ENCODE assay signal across 1 cellular context in the genomic region with DNA sequence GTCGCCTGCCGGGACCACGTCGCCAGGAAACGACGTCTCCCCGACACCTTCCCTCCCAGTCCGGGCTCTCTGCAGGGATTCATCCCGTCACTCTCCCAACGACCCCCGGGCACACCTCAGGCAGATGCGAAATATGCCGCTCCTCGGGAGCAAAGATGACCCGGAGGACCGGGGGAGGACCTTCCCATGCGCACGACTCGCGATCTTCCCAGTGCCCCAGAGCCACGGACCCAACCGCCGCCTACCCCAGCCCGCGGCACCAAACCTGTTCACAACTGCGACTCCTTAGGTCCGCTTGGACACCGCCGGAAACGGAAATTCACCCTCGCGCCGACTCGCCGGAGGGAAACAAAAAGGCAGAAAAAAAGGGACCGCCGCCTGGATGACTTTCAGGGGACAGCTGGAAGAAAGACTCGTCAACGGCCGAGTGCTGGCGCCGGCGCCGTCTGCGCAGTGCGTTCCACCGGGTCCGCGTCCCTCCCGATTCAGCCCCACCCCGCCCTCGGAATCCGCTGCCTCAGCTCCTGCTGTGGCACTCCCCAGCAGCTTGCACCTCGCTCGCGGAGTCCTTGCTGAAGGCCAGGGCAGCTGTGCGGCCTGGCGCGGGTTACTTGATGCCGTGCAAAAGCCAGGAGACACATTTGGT.
A peak's percentile ranks its signal among the peaks of the same experiment; 100 is the strongest.
TF ChIP-seq lines count a peak whose summit lies in the region.

No MANE protein-coding gene starts in this region.

TF ChIP-seq in GM12878, 131 proteins besides CTCF, POLR2A, EP300 and RAD21 (continued from another document):
- TF ChIP-seq, protein P1, sequence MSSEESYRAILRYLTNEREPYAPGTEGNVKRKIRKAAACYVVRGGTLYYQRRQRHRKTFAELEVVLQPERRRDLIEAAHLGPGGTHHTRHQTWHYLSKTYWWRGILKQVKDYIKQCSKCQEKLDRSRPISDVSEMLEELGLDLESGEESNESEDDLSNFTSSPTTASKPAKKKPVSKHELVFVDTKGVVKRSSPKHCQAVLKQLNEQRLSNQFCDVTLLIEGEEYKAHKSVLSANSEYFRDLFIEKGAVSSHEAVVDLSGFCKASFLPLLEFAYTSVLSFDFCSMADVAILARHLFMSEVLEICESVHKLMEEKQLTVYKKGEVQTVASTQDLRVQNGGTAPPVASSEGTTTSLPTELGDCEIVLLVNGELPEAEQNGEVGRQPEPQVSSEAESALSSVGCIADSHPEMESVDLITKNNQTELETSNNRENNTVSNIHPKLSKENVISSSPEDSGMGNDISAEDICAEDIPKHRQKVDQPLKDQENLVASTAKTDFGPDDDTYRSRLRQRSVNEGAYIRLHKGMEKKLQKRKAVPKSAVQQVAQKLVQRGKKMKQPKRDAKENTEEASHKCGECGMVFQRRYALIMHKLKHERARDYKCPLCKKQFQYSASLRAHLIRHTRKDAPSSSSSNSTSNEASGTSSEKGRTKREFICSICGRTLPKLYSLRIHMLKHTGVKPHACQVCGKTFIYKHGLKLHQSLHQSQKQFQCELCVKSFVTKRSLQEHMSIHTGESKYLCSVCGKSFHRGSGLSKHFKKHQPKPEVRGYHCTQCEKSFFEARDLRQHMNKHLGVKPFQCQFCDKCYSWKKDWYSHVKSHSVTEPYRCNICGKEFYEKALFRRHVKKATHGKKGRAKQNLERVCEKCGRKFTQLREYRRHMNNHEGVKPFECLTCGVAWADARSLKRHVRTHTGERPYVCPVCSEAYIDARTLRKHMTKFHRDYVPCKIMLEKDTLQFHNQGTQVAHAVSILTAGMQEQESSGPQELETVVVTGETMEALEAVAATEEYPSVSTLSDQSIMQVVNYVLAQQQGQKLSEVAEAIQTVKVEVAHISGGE (CRISPR knock-in tag; IDR thresholded peaks at IDR 0.05) = peak; percentile 89
- peak; percentile 68; the same call in 1 of the 3 replicates for TF ChIP-seq POU2F2 (IDR thresholded peaks at IDR 0.05; ENCODE audit: borderline replicate concordance, low read depth, low read length)
- TF ChIP-seq IKZF2 (IDR thresholded peaks at IDR 0.05) = peak in 1 of 2 experiments; percentile 40; a peak in 1 of 4 replicates
- peak; percentile 6; the same call in 1 of the 2 replicates for TF ChIP-seq CREM (IDR thresholded peaks at IDR 0.05; ENCODE audit: low read depth)
- peak; percentile 90 for TF ChIP-seq TAF1 (IDR thresholded peaks at IDR 0.05; ENCODE audit: borderline replicate concordance, low read depth, low read length)
- 0 out of 4 replicates have a peak, but pooled peaks of 1 of the 2 experiments have one; percentile 27 for TF ChIP-seq ETV6 (conservative IDR thresholded peaks at IDR 0.05 in 1 of 2, IDR thresholded peaks at IDR 0.05 in 1 of 2; ENCODE audit: borderline replicate concordance in 1 of 2, low read depth in 1 of 2)
- TF ChIP-seq POLR2AphosphoS5 (IDR thresholded peaks at IDR 0.05; ENCODE audit: low read length) = peak; percentile 76; the same call in 1 of the 2 replicates
- 0 out of 2 replicates have a peak, but pooled peaks have one; percentile 36 for TF ChIP-seq PML (IDR thresholded peaks at IDR 0.05; ENCODE audit: low read length)
- peak; percentile 58; the same call in 1 of the 2 replicates for TF ChIP-seq SMAD5 (IDR thresholded peaks at IDR 0.05; ENCODE audit: low read depth)
- TF ChIP-seq, protein P2, sequence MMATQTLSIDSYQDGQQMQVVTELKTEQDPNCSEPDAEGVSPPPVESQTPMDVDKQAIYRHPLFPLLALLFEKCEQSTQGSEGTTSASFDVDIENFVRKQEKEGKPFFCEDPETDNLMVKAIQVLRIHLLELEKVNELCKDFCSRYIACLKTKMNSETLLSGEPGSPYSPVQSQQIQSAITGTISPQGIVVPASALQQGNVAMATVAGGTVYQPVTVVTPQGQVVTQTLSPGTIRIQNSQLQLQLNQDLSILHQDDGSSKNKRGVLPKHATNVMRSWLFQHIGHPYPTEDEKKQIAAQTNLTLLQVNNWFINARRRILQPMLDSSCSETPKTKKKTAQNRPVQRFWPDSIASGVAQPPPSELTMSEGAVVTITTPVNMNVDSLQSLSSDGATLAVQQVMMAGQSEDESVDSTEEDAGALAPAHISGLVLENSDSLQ (IDR thresholded peaks at IDR 0.05) = peak; percentile 58; the same call in 1 of the 2 replicates
- TF ChIP-seq SIX5 (IDR thresholded peaks at IDR 0.05; ENCODE audit: low read depth, low read length, severe bottlenecking) = peak; percentile 52
- 0 out of 2 replicates have a peak, but pooled peaks have one; percentile 19 for TF ChIP-seq RB1 (IDR thresholded peaks at IDR 0.05; ENCODE audit: borderline replicate concordance)
- TF ChIP-seq, protein P3, sequence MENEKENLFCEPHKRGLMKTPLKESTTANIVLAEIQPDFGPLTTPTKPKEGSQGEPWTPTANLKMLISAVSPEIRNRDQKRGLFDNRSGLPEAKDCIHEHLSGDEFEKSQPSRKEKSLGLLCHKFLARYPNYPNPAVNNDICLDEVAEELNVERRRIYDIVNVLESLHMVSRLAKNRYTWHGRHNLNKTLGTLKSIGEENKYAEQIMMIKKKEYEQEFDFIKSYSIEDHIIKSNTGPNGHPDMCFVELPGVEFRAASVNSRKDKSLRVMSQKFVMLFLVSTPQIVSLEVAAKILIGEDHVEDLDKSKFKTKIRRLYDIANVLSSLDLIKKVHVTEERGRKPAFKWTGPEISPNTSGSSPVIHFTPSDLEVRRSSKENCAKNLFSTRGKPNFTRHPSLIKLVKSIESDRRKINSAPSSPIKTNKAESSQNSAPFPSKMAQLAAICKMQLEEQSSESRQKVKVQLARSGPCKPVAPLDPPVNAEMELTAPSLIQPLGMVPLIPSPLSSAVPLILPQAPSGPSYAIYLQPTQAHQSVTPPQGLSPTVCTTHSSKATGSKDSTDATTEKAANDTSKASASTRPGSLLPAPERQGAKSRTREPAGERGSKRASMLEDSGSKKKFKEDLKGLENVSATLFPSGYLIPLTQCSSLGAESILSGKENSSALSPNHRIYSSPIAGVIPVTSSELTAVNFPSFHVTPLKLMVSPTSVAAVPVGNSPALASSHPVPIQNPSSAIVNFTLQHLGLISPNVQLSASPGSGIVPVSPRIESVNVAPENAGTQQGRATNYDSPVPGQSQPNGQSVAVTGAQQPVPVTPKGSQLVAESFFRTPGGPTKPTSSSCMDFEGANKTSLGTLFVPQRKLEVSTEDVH (IDR thresholded peaks at IDR 0.05; ENCODE audit: low read depth, partially characterized antibody) = peak; percentile 60
- TF ChIP-seq CBX5 (IDR thresholded peaks at IDR 0.05; ENCODE audit: low read depth) = 0 out of 2 replicates have a peak, but pooled peaks have one; percentile 67
- peak; percentile 91 for TF ChIP-seq GABPA (IDR thresholded peaks at IDR 0.05; ENCODE audit: low read depth)
- TF ChIP-seq HCFC1 (IDR thresholded peaks at IDR 0.05; ENCODE audit: low read length) = peak; percentile 69
- 0 out of 2 replicates have a peak, but pooled peaks have one; percentile 18 for TF ChIP-seq TCF7 (IDR thresholded peaks at IDR 0.05; ENCODE audit: borderline replicate concordance)
- TF ChIP-seq IKZF1 (conservative IDR thresholded peaks at IDR 0.05) = peak; percentile 63
- TF ChIP-seq RELA (IDR thresholded peaks at IDR 0.05; ENCODE audit: borderline replicate concordance, partially characterized antibody) = peak; percentile 51
- TF ChIP-seq SRF (IDR thresholded peaks at IDR 0.05; ENCODE audit: low read depth in 2 of 2, low read length in 2 of 2) = peak in 1 of 2 experiments; percentile 80; a peak in 2 of 4 replicates
- TF ChIP-seq, protein P4, sequence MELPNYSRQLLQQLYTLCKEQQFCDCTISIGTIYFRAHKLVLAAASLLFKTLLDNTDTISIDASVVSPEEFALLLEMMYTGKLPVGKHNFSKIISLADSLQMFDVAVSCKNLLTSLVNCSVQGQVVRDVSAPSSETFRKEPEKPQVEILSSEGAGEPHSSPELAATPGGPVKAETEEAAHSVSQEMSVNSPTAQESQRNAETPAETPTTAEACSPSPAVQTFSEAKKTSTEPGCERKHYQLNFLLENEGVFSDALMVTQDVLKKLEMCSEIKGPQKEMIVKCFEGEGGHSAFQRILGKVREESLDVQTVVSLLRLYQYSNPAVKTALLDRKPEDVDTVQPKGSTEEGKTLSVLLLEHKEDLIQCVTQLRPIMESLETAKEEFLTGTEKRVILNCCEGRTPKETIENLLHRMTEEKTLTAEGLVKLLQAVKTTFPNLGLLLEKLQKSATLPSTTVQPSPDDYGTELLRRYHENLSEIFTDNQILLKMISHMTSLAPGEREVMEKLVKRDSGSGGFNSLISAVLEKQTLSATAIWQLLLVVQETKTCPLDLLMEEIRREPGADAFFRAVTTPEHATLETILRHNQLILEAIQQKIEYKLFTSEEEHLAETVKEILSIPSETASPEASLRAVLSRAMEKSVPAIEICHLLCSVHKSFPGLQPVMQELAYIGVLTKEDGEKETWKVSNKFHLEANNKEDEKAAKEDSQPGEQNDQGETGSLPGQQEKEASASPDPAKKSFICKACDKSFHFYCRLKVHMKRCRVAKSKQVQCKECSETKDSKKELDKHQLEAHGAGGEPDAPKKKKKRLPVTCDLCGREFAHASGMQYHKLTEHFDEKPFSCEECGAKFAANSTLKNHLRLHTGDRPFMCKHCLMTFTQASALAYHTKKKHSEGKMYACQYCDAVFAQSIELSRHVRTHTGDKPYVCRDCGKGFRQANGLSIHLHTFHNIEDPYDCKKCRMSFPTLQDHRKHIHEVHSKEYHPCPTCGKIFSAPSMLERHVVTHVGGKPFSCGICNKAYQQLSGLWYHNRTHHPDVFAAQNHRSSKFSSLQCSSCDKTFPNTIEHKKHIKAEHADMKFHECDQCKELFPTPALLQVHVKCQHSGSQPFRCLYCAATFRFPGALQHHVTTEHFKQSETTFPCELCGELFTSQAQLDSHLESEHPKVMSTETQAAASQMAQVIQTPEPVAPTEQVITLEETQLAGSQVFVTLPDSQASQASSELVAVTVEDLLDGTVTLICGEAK (IDR thresholded peaks at IDR 0.05; ENCODE audit: borderline replicate concordance) = peak; percentile 98
- peak; percentile 48; the same call in 1 of the 2 replicates for TF ChIP-seq NBN (IDR thresholded peaks at IDR 0.05)
